In the genomic region with DNA sequence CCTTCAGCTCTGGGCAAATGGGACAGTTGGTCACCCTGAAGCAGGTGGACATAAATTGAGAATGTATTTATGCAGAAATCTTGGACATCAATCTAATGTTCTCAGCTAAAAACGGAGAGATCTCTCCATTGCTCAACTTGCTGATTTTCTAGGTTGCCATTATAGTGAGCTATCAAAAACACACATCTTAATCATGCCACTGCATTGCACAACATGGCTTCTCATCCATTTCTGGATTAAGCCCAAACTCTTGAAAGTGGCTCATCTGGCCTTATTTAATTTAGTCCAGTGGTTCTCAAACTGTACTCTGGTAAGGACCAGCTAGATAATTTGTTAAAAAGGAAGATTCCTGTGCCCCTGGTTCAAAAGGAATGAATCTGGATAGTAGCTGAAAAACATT, we compare ENCODE assay signal across 18 cellular contexts.
A peak's percentile ranks its signal among the peaks of the same experiment; 100 is the strongest.
DNase-seq lines count a peak whose midpoint lies in the region; ATAC-seq, FAIRE-seq and TF ChIP-seq lines count a peak whose summit lies in the region.
"Had no signal": no experiment of that assay in that cellular context is flagged by ENCODE, and none has a peak within 500 bp of the region (broad histone marks: within the 10 kb centered on the region; RNA-seq: fewer than 3 reads in every experiment).

No MANE protein-coding gene starts in this region.

- no peak for TF ChIP-seq POLR2A in A549 (IDR thresholded peaks at IDR 0.05; ENCODE audit: low read length)

- no peak overlapping the region for H3K27ac Mint-ChIP-seq in HFFc6
- H3K27ac Mint-ChIP-seq in CD4-positive, alpha-beta T cell = no peak overlapping the region
- H3K27ac Mint-ChIP-seq: activated naive CD8-positive, alpha-beta T cell; IgD-negative memory B cell had no signal

- no peak overlapping the region for H3K27ac ChIP-seq in A549
- no peak overlapping the region for H3K27ac ChIP-seq in lung (ENCODE audit: low read depth in 1 of 2, low read length in 1 of 2)
- H3K27ac ChIP-seq in CD4-positive, alpha-beta T cell (ENCODE audit: low read depth, low read length) = no peak overlapping the region
- H3K27ac ChIP-seq: vagina had no signal

- no peak for DNase-seq in A549 (ENCODE audit: low read depth in 1 of 2, low spot score in 1 of 2)
- DNase-seq in HFFc6 = peak; percentile 41
- DNase-seq in choroid plexus epithelial cell (ENCODE audit: low read depth) = peak; percentile 71
- DNase-seq in lung (ENCODE audit: low spot score) = no peak
- DNase-seq in CD4-positive, alpha-beta T cell = no peak
- DNase-seq in activated CD4-positive, CD25-positive, alpha-beta regulatory T cell treated with anti-CD3 and anti-CD28 coated beads, Interleukin-2, amount 50 U/mL, for 72 hours = no peak
- DNase-seq: cortex of kidney; head of caudate nucleus; NCI-H1694; NCI-H526; occipital lobe; stimulated activated CD8-positive, alpha-beta memory T cell treated with anti-CD3 and anti-CD28 coated beads, Interleukin-4, amount 100 ng/mL, for 48 hours had no signal

- H3K27me3 ChIP-seq in lung (ENCODE audit: control insufficient read depth, insufficient read depth) = no peaks in the 10 kb centered on the region
- no peaks in the 10 kb centered on the region for H3K27me3 ChIP-seq in CD4-positive, alpha-beta T cell (ENCODE audit: control insufficient read depth, insufficient read depth, low read length)
- H3K27me3 ChIP-seq: vagina had no signal

- TF ChIP-seq EP300 in A549 (IDR thresholded peaks at IDR 0.05) = no peak

- 0 out of 2 replicates have a peak, but pooled peaks cover 1% of the 10 kb centered on the region for H3K36me3 Mint-ChIP-seq in HFFc6 (ENCODE audit: low read depth)
- H3K36me3 Mint-ChIP-seq in CD4-positive, alpha-beta T cell (ENCODE audit: low read depth) = no peaks in the 10 kb centered on the region
- H3K36me3 Mint-ChIP-seq: activated naive CD8-positive, alpha-beta T cell; IgD-negative memory B cell had no signal

- no peak overlapping the region for H3K4me3 Mint-ChIP-seq in HFFc6
- H3K4me3 Mint-ChIP-seq in CD4-positive, alpha-beta T cell = no peak overlapping the region
- H3K4me3 Mint-ChIP-seq: activated naive CD8-positive, alpha-beta T cell; IgD-negative memory B cell had no signal

- no peaks in the 10 kb centered on the region for H3K36me3 ChIP-seq in lung (ENCODE audit: control insufficient read depth in 2 of 2, insufficient read depth in 2 of 2, low read length in 2 of 2)
- H3K36me3 ChIP-seq: vagina had no signal

- no peak overlapping the region for H3K4me3 ChIP-seq in A549
- no peak overlapping the region for H3K4me3 ChIP-seq in choroid plexus epithelial cell (ENCODE audit: low read depth, low read length)
- H3K4me3 ChIP-seq in lung = no peak overlapping the region
- H3K4me3 ChIP-seq: vagina had no signal

- H3K9me3 ChIP-seq in A549 (no peaks in the 10 kb centered on the region), lung (ENCODE audit: control insufficient read depth in 2 of 2, insufficient read depth in 1 of 2, low read length in 1 of 2) (no peaks in the 10 kb centered on the region)
- H3K9me3 ChIP-seq in CD4-positive, alpha-beta T cell (ENCODE audit: control insufficient read depth, low read length) = no peaks in the 10 kb centered on the region
- H3K9me3 ChIP-seq: vagina had no signal

- POLR2A ChIA-PET in A549 (lab: Yijun Ruan, JAX) = interaction anchor here (0.9 kb wide), 1 partner anchor 325 kb away, joined by 5 read pairs; the partner anchor contains the start of gene CITED2
- POLR2A ChIA-PET in CD4-positive, alpha-beta T cell (lab: Charles Lee) = no interaction called here

- WGBS in A549 (ENCODE audit: missing lambda C conversion rate) = 26% methylated on average over 1 of the region's 1 CpG
- 47 to 56% methylated on average over 1 of the region's 1 CpG for WGBS in lung, 2 donors

- ATAC-seq in A549 = no peak
- peak; percentile 43 for ATAC-seq in lung (ENCODE audit: insufficient read depth, low FRiP score)
- no peak for ATAC-seq in GM19463 (IDR thresholded peaks at IDR 0.05; ENCODE audit: unreplicated experiment)
- no peak for ATAC-seq in CD4-positive, alpha-beta T cell (ENCODE audit: poor library complexity)
- no peak for ATAC-seq in HG02763 (IDR thresholded peaks at IDR 0.05; ENCODE audit: unreplicated experiment)

- no peak for FAIRE-seq in A549 (lab: Jason Lieb, UNC)
- FAIRE-seq: TTC549 had no signal

- CTCF ChIA-PET in A549 (lab: Yijun Ruan, JAX) = interaction anchor here (0.8 kb wide), 1 partner anchor 161 kb away, joined by 3 read pairs; no protein-coding TSS in a partner anchor
- CTCF ChIA-PET in CD4-positive, alpha-beta T cell (lab: Charles Lee) = no interaction called here

- no peaks in the 10 kb centered on the region; the same call in 1 of the 2 replicates for H3K27me3 Mint-ChIP-seq in HFFc6 (ENCODE audit: insufficient read depth)
- no peaks in the 10 kb centered on the region for H3K27me3 Mint-ChIP-seq in CD4-positive, alpha-beta T cell
- H3K27me3 Mint-ChIP-seq: activated naive CD8-positive, alpha-beta T cell had no signal

- TF ChIP-seq RAD21 in A549 (conservative IDR thresholded peaks at IDR 0.05 in 1 of 2, IDR thresholded peaks at IDR 0.05 in 1 of 2) = no peak

- no peaks in the 10 kb centered on the region; the same call in 1 of the 2 replicates for H3K9me3 Mint-ChIP-seq in HFFc6
- no peaks in the 10 kb centered on the region for H3K9me3 Mint-ChIP-seq in CD4-positive, alpha-beta T cell
- H3K9me3 Mint-ChIP-seq: IgD-negative memory B cell had no signal

- intact Hi-C loops in CD4-positive, alpha-beta T cell (cut with DNase I, micrococcal nuclease) = no loop called here

- H3K4me2 ChIP-seq in A549 = peak overlapping the region; percentile 14; the same call in 1 of the 3 replicates

- H3K4me1 ChIP-seq in A549 (0 out of 3 replicates have a peak, but pooled peaks cover 3% of the 10 kb centered on the region), lung (ENCODE audit: control insufficient read depth in 2 of 2, insufficient read depth in 2 of 2, low read length in 2 of 2) (peaks cover 0 to 3% of the 10 kb centered on the region in 2 donors)

- H3K4me1 Mint-ChIP-seq in HFFc6 (ENCODE audit: low read depth) = peaks cover 22% of the 10 kb centered on the region
- no peaks in the 10 kb centered on the region for H3K4me1 Mint-ChIP-seq in CD4-positive, alpha-beta T cell (ENCODE audit: low read depth)
- H3K4me1 Mint-ChIP-seq: IgD-negative memory B cell had no signal

- TF ChIP-seq CTCF in A549 (IDR thresholded peaks at IDR 0.05) = no peak
- no peak for TF ChIP-seq CTCF in HFFc6 (IDR thresholded peaks at IDR 0.05)
- TF ChIP-seq CTCF in choroid plexus epithelial cell (conservative IDR thresholded peaks at IDR 0.05; ENCODE audit: low read depth, low read length) = no peak
- no peak for TF ChIP-seq CTCF in lung (IDR thresholded peaks at IDR 0.05; ENCODE audit: control extremely low read depth, extremely low read depth)
- no peak for TF ChIP-seq CTCF in CD4-positive, alpha-beta T cell (IDR thresholded peaks at IDR 0.05)

TF ChIP-seq in A549, 52 proteins besides CTCF, POLR2A, EP300 and RAD21:
- TF ChIP-seq CEBPB (IDR thresholded peaks at IDR 0.05) (peak; percentile 37 to 59; a peak in 3 of 4 replicates), GATA3 (IDR thresholded peaks at IDR 0.05; ENCODE audit: borderline replicate concordance) (no peak)

Comparison
In these comparisons a context has a peak if more than half of its experiments do, and no peak if none do; other contexts are left out.
1. DNase-seq: peak in HFFc6 (single experiment) and choroid plexus epithelial cell (single experiment); none in A549 (0 of 2), lung (single experiment), CD4-positive, alpha-beta T cell (0 of 10) and activated CD4-positive, CD25-positive, alpha-beta regulatory T cell treated with anti-CD3 and anti-CD28 coated beads, Interleukin-2, amount 50 U/mL, for 72 hours (single experiment).